In genomic region chr6:105808571-105808970, GRCh38 we compare ENCODE assay signal across 22 cellular contexts.
"Had no signal": no experiment of that assay in that cellular context is flagged by ENCODE, and none has a peak within 500 bp of the region (broad histone marks: within the 10 kb centered on the region; RNA-seq: fewer than 3 reads in every experiment).

No MANE protein-coding gene starts in this region.

- ATAC-seq: activated naive CD8-positive, alpha-beta T cell treated with anti-CD3 and anti-CD28 coated beads, Interleukin-2, amount 50 U/mL, for 24 hours; left lung; naive thymus-derived CD8-positive, alpha-beta T cell; right lobe of liver; T-cell had no signal

- H3K9ac ChIP-seq: neural progenitor cell had no signal

- H3K9me3 ChIP-seq: left lung, right lobe of liver, tibial artery had no signal

- H3K36me3 ChIP-seq: cardiac muscle cell, left lung, neural progenitor cell, right lobe of liver, tibial artery had no signal

- H3K36me3 Mint-ChIP-seq: immature natural killer cell; mesothelial cell of epicardium; naive thymus-derived CD8-positive, alpha-beta T cell; neural progenitor cell had no signal

- H3K27me3 Mint-ChIP-seq: activated B cell treated with CpG ODN at 0.5 μM for 24 hours, T-cell had no signal

- H3K27me3 ChIP-seq: cardiac muscle cell, neural progenitor cell, right lobe of liver had no signal

- H3K4me3 ChIP-seq: cardiac muscle cell, left lung, neural progenitor cell, right lobe of liver, skin epidermis, tibial artery had no signal

- H3K27ac ChIP-seq: cardiac muscle cell, left lung, neural progenitor cell, right lobe of liver, tibial artery had no signal

- DNase-seq: activated B cell treated with CpG ODN at 0.5 μM for 24 hours; activated CD8-positive, alpha-beta memory T cell treated with anti-CD3 and anti-CD28 coated beads, Interleukin-2, amount 50 U/mL, for 4 hours; activated gamma-delta T cell; activated naive CD4-positive, alpha-beta T cell treated with anti-CD3 and anti-CD28 coated beads, Interleukin-2, amount 50 U/mL, for 16 hours; activated naive CD8-positive, alpha-beta T cell treated with anti-CD3 and anti-CD28 coated beads, Interleukin-2, amount 50 U/mL, for 24 hours; cortex of kidney; effector CD4-positive, alpha-beta T cell; foreskin melanocyte; kidney glomerular epithelial cell; left lung; naive thymus-derived CD8-positive, alpha-beta T cell; posterior cingulate gyrus; right lobe of liver; stimulated activated naive CD8-positive, alpha-beta T cell treated with anti-CD3 and anti-CD28 coated beads, Interleukin-15, amount 100 ng/mL, for 72 hours; T-cell; tibial artery had no signal

- H3K9me3 Mint-ChIP-seq: activated B cell treated with CpG ODN at 0.5 μM for 24 hours; activated naive CD8-positive, alpha-beta T cell treated with anti-CD3 and anti-CD28 coated beads, Interleukin-2, amount 50 U/mL, for 24 hours; naive thymus-derived CD8-positive, alpha-beta T cell; neural progenitor cell; stimulated activated naive CD8-positive, alpha-beta T cell treated with anti-CD3 and anti-CD28 coated beads, Interleukin-15, amount 100 ng/mL, for 72 hours had no signal

- H3K4me1 Mint-ChIP-seq: activated B cell treated with CpG ODN at 0.5 μM for 24 hours had no signal

- H3K4me2 ChIP-seq: neural progenitor cell had no signal

- H3K27ac Mint-ChIP-seq: activated B cell treated with CpG ODN at 0.5 μM for 24 hours; activated CD4-positive, alpha-beta T cell treated with anti-CD3 and anti-CD28 coated beads for 36 hours; mesothelial cell of epicardium; naive thymus-derived CD8-positive, alpha-beta T cell; neural progenitor cell; stimulated activated naive CD8-positive, alpha-beta T cell treated with anti-CD3 and anti-CD28 coated beads, Interleukin-15, amount 100 ng/mL, for 72 hours had no signal

- H3K4me3 Mint-ChIP-seq: activated B cell treated with CpG ODN at 0.5 μM for 24 hours; activated CD4-positive, alpha-beta T cell treated with anti-CD3 and anti-CD28 coated beads for 36 hours; activated naive CD8-positive, alpha-beta T cell treated with anti-CD3 and anti-CD28 coated beads, Interleukin-2, amount 50 U/mL, for 24 hours; mesothelial cell of epicardium; naive thymus-derived CD8-positive, alpha-beta T cell; neural progenitor cell; stimulated activated naive CD8-positive, alpha-beta T cell treated with anti-CD3 and anti-CD28 coated beads, Interleukin-15, amount 100 ng/mL, for 72 hours; T-cell had no signal

- H3K4me1 ChIP-seq: tibial artery had no signal

- H2AFZ ChIP-seq: neural progenitor cell had no signal
